Comparison of ENCODE assay signal across 1 cellular context in the genomic region with DNA sequence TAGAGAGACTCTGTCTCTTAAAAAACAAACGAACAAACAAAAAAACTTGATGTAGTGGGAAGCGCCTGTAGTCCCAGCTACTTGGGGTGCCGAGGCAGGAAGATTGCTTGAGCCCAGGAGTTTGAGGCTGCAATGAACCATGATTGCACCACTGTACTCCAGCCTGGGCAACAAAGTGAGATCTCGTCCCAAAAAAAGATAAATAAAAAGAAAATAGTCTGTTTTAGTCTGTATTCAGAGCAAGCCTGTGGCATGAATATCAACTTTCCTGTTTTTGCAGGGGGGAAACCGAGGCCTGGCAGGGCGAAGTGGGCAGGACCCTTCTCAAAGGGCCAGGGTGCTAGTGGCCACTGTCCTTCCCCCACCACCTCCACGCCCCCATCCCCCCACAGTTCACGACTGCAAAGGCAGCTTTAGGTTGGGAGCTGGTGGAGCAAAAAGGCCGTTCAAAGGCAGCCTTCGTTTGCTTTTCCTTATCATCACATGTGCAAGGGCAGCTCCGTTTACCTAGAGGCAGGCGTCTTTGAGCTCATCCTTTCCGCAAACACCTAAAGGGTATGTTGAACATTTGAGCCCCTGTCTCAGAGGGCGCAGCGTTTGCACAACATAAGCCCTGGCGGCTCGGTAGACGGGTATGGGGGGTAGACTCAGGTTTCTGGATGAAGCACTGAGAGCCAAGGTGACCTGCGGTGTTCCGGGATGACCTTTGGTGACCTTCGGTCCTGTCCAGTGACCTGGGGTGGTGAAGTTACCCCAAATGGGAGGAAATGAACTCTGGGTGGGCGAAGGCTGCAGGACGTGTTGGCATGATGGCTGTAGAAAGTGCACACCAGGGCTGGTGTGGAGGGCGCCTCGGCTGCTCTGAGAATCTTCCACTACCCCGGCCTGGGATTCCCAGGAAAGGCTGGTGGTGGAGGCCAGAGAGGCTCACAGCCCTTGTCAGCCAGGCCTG.
TF ChIP-seq lines count a peak whose summit lies in the region.

No MANE protein-coding gene starts in this region.

TF ChIP-seq in HepG2, 621 proteins besides CTCF, POLR2A, EP300 and RAD21 (continued from another document and continues in another):
- TF ChIP-seq, protein P1, sequence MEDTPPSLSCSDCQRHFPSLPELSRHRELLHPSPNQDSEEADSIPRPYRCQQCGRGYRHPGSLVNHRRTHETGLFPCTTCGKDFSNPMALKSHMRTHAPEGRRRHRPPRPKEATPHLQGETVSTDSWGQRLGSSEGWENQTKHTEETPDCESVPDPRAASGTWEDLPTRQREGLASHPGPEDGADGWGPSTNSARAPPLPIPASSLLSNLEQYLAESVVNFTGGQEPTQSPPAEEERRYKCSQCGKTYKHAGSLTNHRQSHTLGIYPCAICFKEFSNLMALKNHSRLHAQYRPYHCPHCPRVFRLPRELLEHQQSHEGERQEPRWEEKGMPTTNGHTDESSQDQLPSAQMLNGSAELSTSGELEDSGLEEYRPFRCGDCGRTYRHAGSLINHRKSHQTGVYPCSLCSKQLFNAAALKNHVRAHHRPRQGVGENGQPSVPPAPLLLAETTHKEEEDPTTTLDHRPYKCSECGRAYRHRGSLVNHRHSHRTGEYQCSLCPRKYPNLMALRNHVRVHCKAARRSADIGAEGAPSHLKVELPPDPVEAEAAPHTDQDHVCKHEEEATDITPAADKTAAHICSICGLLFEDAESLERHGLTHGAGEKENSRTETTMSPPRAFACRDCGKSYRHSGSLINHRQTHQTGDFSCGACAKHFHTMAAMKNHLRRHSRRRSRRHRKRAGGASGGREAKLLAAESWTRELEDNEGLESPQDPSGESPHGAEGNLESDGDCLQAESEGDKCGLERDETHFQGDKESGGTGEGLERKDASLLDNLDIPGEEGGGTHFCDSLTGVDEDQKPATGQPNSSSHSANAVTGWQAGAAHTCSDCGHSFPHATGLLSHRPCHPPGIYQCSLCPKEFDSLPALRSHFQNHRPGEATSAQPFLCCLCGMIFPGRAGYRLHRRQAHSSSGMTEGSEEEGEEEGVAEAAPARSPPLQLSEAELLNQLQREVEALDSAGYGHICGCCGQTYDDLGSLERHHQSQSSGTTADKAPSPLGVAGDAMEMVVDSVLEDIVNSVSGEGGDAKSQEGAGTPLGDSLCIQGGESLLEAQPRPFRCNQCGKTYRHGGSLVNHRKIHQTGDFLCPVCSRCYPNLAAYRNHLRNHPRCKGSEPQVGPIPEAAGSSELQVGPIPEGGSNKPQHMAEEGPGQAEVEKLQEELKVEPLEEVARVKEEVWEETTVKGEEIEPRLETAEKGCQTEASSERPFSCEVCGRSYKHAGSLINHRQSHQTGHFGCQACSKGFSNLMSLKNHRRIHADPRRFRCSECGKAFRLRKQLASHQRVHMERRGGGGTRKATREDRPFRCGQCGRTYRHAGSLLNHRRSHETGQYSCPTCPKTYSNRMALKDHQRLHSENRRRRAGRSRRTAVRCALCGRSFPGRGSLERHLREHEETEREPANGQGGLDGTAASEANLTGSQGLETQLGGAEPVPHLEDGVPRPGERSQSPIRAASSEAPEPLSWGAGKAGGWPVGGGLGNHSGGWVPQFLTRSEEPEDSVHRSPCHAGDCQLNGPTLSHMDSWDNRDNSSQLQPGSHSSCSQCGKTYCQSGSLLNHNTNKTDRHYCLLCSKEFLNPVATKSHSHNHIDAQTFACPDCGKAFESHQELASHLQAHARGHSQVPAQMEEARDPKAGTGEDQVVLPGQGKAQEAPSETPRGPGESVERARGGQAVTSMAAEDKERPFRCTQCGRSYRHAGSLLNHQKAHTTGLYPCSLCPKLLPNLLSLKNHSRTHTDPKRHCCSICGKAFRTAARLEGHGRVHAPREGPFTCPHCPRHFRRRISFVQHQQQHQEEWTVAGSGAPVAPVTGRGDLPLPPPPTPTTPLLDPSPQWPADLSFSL (CRISPR knock-in tag; IDR thresholded peaks at IDR 0.05): 0 out of 2 replicates have a peak, but pooled peaks have one; percentile 10
- TF ChIP-seq U2AF1 (optimal IDR thresholded peaks at IDR 0.05; ENCODE audit: low read depth, low read length): no peak
- no peak; the same call in none of the 2 replicates for TF ChIP-seq POLR2AphosphoS5 (IDR thresholded peaks at IDR 0.05; ENCODE audit: low read depth, low read length)
- no peak for TF ChIP-seq NONO (IDR thresholded peaks at IDR 0.05)
- TF ChIP-seq NONO (CRISPR knock-in tag; conservative IDR thresholded peaks at IDR 0.05): peak; percentile 99
- 0 out of 2 replicates have a peak, but pooled peaks have one; percentile 44 for TF ChIP-seq ZNF33B (CRISPR knock-in tag; IDR thresholded peaks at IDR 0.05)
- TF ChIP-seq ZC3H13 (CRISPR knock-in tag; IDR thresholded peaks at IDR 0.05): 0 out of 2 replicates have a peak, but pooled peaks have one; percentile 76
- TF ChIP-seq, protein P2, sequence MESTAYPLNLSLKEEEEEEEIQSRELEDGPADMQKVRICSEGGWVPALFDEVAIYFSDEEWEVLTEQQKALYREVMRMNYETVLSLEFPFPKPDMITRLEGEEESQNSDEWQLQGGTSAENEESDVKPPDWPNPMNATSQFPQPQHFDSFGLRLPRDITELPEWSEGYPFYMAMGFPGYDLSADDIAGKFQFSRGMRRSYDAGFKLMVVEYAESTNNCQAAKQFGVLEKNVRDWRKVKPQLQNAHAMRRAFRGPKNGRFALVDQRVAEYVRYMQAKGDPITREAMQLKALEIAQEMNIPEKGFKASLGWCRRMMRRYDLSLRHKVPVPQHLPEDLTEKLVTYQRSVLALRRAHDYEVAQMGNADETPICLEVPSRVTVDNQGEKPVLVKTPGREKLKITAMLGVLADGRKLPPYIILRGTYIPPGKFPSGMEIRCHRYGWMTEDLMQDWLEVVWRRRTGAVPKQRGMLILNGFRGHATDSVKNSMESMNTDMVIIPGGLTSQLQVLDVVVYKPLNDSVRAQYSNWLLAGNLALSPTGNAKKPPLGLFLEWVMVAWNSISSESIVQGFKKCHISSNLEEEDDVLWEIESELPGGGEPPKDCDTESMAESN (CRISPR knock-in tag; conservative IDR thresholded peaks at IDR 0.05): peak; percentile 61; the same call in 1 of the 2 replicates
- TF ChIP-seq, protein P3, sequence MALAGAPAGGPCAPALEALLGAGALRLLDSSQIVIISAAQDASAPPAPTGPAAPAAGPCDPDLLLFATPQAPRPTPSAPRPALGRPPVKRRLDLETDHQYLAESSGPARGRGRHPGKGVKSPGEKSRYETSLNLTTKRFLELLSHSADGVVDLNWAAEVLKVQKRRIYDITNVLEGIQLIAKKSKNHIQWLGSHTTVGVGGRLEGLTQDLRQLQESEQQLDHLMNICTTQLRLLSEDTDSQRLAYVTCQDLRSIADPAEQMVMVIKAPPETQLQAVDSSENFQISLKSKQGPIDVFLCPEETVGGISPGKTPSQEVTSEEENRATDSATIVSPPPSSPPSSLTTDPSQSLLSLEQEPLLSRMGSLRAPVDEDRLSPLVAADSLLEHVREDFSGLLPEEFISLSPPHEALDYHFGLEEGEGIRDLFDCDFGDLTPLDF (CRISPR knock-in tag; IDR thresholded peaks at IDR 0.05): peak; percentile 70; the same call in 1 of the 2 replicates
- peak; percentile 95 for TF ChIP-seq ZNF556 (CRISPR knock-in tag; IDR thresholded peaks at IDR 0.05; ENCODE audit: borderline replicate concordance)
- no peak for TF ChIP-seq ZNF577 (CRISPR knock-in tag; IDR thresholded peaks at IDR 0.05; ENCODE audit: borderline replicate concordance, low read depth)
- no peak for TF ChIP-seq EED (CRISPR knock-in tag; IDR thresholded peaks at IDR 0.05)
- TF ChIP-seq ZFP82 (CRISPR knock-in tag; IDR thresholded peaks at IDR 0.05; ENCODE audit: borderline replicate concordance): 0 out of 2 replicates have a peak, but pooled peaks have one; percentile 18
- peak; percentile 68 for TF ChIP-seq HNRNPLL (IDR thresholded peaks at IDR 0.05; ENCODE audit: low read depth, low read length, poor library complexity, severe bottlenecking)
- peak; percentile 83; the same call in 1 of the 2 replicates for TF ChIP-seq ZFP37 (CRISPR knock-in tag; IDR thresholded peaks at IDR 0.05; ENCODE audit: borderline replicate concordance)
- no peak for TF ChIP-seq ZNF720 (CRISPR knock-in tag; IDR thresholded peaks at IDR 0.05)
- TF ChIP-seq, protein P4, sequence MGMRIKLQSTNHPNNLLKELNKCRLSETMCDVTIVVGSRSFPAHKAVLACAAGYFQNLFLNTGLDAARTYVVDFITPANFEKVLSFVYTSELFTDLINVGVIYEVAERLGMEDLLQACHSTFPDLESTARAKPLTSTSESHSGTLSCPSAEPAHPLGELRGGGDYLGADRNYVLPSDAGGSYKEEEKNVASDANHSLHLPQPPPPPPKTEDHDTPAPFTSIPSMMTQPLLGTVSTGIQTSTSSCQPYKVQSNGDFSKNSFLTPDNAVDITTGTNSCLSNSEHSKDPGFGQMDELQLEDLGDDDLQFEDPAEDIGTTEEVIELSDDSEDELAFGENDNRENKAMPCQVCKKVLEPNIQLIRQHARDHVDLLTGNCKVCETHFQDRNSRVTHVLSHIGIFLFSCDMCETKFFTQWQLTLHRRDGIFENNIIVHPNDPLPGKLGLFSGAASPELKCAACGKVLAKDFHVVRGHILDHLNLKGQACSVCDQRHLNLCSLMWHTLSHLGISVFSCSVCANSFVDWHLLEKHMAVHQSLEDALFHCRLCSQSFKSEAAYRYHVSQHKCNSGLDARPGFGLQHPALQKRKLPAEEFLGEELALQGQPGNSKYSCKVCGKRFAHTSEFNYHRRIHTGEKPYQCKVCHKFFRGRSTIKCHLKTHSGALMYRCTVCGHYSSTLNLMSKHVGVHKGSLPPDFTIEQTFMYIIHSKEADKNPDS (CRISPR knock-in tag; IDR thresholded peaks at IDR 0.05): no peak; the same call in 1 of the 2 replicates
- TF ChIP-seq SOX5 (CRISPR knock-in tag; IDR thresholded peaks at IDR 0.05; ENCODE audit: borderline replicate concordance): peak; percentile 86
- peak; percentile 90 for TF ChIP-seq FOSL2 (CRISPR knock-in tag; IDR thresholded peaks at IDR 0.05)
- no peak for TF ChIP-seq SRSF4 (IDR thresholded peaks at IDR 0.05; ENCODE audit: low read depth, low read length, poor library complexity, severe bottlenecking)
- TF ChIP-seq RFX1 (IDR thresholded peaks at IDR 0.05): no peak
- no peak for TF ChIP-seq ZEB1 (IDR thresholded peaks at IDR 0.05; ENCODE audit: insufficient replicate concordance, low read depth)
- peak; percentile 41; the same call in 1 of the 2 replicates for TF ChIP-seq TSC22D2 (CRISPR knock-in tag; IDR thresholded peaks at IDR 0.05; ENCODE audit: borderline replicate concordance)
- TF ChIP-seq STAT5B (CRISPR knock-in tag; IDR thresholded peaks at IDR 0.05): no peak; the same call in 1 of the 2 replicates
- TF ChIP-seq, protein P5, sequence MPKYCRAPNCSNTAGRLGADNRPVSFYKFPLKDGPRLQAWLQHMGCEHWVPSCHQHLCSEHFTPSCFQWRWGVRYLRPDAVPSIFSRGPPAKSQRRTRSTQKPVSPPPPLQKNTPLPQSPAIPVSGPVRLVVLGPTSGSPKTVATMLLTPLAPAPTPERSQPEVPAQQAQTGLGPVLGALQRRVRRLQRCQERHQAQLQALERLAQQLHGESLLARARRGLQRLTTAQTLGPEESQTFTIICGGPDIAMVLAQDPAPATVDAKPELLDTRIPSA (CRISPR knock-in tag; IDR thresholded peaks at IDR 0.05; ENCODE audit: borderline replicate concordance): no peak
- TF ChIP-seq, protein P6, sequence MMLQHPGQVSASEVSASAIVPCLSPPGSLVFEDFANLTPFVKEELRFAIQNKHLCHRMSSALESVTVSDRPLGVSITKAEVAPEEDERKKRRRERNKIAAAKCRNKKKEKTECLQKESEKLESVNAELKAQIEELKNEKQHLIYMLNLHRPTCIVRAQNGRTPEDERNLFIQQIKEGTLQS (CRISPR knock-in tag; IDR thresholded peaks at IDR 0.05): peak; percentile 75
- TF ChIP-seq MED1 (CRISPR knock-in tag; IDR thresholded peaks at IDR 0.05): peak; percentile 98
- peak; percentile 48; the same call in 1 of the 2 replicates for TF ChIP-seq ETV6 (CRISPR knock-in tag; conservative IDR thresholded peaks at IDR 0.05)
- TF ChIP-seq, protein P7, sequence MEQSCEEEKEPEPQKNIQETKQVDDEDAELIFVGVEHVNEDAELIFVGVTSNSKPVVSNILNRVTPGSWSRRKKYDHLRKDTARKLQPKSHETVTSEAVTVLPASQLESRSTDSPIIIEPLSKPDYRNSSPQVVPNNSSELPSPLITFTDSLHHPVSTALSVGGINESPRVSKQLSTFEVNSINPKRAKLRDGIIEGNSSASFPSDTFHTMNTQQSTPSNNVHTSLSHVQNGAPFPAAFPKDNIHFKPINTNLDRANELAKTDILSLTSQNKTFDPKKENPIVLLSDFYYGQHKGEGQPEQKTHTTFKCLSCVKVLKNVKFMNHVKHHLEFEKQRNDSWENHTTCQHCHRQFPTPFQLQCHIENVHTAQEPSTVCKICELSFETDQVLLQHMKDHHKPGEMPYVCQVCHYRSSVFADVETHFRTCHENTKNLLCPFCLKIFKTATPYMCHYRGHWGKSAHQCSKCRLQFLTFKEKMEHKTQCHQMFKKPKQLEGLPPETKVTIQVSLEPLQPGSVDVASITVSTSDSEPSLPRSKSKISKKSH (CRISPR knock-in tag; IDR thresholded peaks at IDR 0.05; ENCODE audit: borderline replicate concordance): peak; percentile 37; the same call in 1 of the 2 replicates
- TF ChIP-seq, protein P8, sequence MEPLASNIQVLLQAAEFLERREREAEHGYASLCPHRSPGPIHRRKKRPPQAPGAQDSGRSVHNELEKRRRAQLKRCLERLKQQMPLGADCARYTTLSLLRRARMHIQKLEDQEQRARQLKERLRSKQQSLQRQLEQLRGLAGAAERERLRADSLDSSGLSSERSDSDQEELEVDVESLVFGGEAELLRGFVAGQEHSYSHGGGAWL (CRISPR knock-in tag; IDR thresholded peaks at IDR 0.05): no peak
- TF ChIP-seq ZNF367 (CRISPR knock-in tag; IDR thresholded peaks at IDR 0.05; ENCODE audit: borderline replicate concordance): no peak
- TF ChIP-seq ZNF235 (CRISPR knock-in tag; IDR thresholded peaks at IDR 0.05; ENCODE audit: borderline replicate concordance): no peak
- TF ChIP-seq KLF13 (CRISPR knock-in tag; IDR thresholded peaks at IDR 0.05): no peak
